Comparison of ENCODE assay signal across 8 cellular contexts in genomic region chr3:157175678-157176077, GRCh38. TPM values are rescaled to one million over a fixed set of nuclear protein-coding genes. Genes with fewer than 3 reads are reported as not detected.
DNase-seq lines count a peak whose midpoint lies in the region; ATAC-seq, FAIRE-seq and TF ChIP-seq lines count a peak whose summit lies in the region.

No MANE protein-coding gene starts in this region.

- no peak for TF ChIP-seq CTCF in IMR-90 (conservative IDR thresholded peaks at IDR 0.05; ENCODE audit: low read depth, low read length)
- TF ChIP-seq CTCF in pancreas (IDR thresholded peaks at IDR 0.05) = no peak

- H2BK20ac ChIP-seq in IMR-90 (ENCODE audit: low read depth, low read length) = no peak overlapping the region

- H3K56ac ChIP-seq in IMR-90 (ENCODE audit: extremely low read depth, insufficient read depth, low read length) = peak overlapping the region; percentile 99

- peak overlapping the region; percentile 71 for H2AFZ ChIP-seq in IMR-90 (replicated peaks; ENCODE audit: low read length, poor library complexity)

- 0% methylated on average over 7 of the region's 11 CpGs; no CpG with 5 or more reads in 1 of the 2 experiments for WGBS in IMR-90 (ENCODE audit: extremely low coverage in 2 of 2, insufficient read length in 1 of 2), 2 experiments
- WGBS in pancreas, 2 donors = 0 to 1% methylated on average over 11 of the region's 11 CpGs

- H3K36me3 ChIP-seq in IMR-90 (ENCODE audit: control insufficient read depth, insufficient read depth, low read length) (no peaks in the 10 kb centered on the region), pancreas (no peaks in the 10 kb centered on the region)

- peak overlapping the region; percentile 75; the same call in 1 of the 2 replicates for H2BK120ac ChIP-seq in IMR-90 (ENCODE audit: low read depth, low read length)

- ATAC-seq in IMR-90 (ENCODE audit: low read depth) (peak; percentile 25), Right ventricle myocardium superior (ENCODE audit: poor library complexity) (peak; percentile 29), pancreas (peak; percentile 22 to 59 (median 38)), HG03520 (IDR thresholded peaks at IDR 0.05; ENCODE audit: unreplicated experiment) (no peak), GM21717 (IDR thresholded peaks at IDR 0.05; ENCODE audit: unreplicated experiment) (no peak)

- H3K27me3 ChIP-seq in IMR-90 (ENCODE audit: control insufficient read depth, insufficient read depth, low read length) (no peaks in the 10 kb centered on the region), pancreas (no peaks in the 10 kb centered on the region)

- BruUV-seq in IMR-90 (replicated peaks; lab: Mats Ljungman, UMichigan) = no TSS peak

- 0 out of 3 replicates have a peak overlapping the region, but pooled peaks have one; percentile 66 for H2BK15ac ChIP-seq in IMR-90 (ENCODE audit: low read depth, low read length)

- peak overlapping the region; percentile 90 for H3K9ac ChIP-seq in IMR-90 (ENCODE audit: low read depth, low read length)

- H3K23ac ChIP-seq in IMR-90 (ENCODE audit: low read depth, low read length) = peak overlapping the region; percentile 98

- POLR2A ChIA-PET in IMR-90 (lab: Charles Lee; ENCODE audit: unreplicated experiment) = interaction anchor here (2.8 kb wide), 1 partner anchor 15 kb away, joined by 46 read pairs; the partner anchor contains the start of gene CCNL1

- dilution Hi-C loops in IMR-90 (cut with HindIII; ENCODE audit: low sequenced_read_pairs, unreplicated experiment) = no loop called here

- H3K4me3 ChIP-seq in IMR-90 (ENCODE audit: insufficient read depth, low read depth, low read length) = peak overlapping the region; percentile 60
- peak overlapping the region; percentile 26 to 56 (median 36) for H3K4me3 ChIP-seq in pancreas

- peak overlapping the region; percentile 74 for H4K91ac ChIP-seq in IMR-90 (ENCODE audit: insufficient read depth, low read depth, low read length)

- DNase-seq in DMS 273 treated with DMSO at 0.1 percent for 48 hours (lab: John Stamatoyannopoulos, UW) (peak; percentile 48), IMR-90 (no peak), Right ventricle myocardium superior (peak; percentile 59), pancreas (peak in 3 of 6 donors; percentile 11 to 71 (median 29)), SKM-1 (lab: John Stamatoyannopoulos, UW; ENCODE audit: unreplicated experiment) (no peak)
- DNase-seq in activated CD8-positive, alpha-beta memory T cell treated with anti-CD3 and anti-CD28 coated beads, Interleukin-2, amount 50 U/mL, for 48 hours = peak; percentile 62

- H3K27ac ChIP-seq in IMR-90 (ENCODE audit: insufficient read depth, low read length) = peak overlapping the region; percentile 77
- H3K27ac ChIP-seq in pancreas = peak overlapping the region; percentile 72 to 98 (median 96)

- H3K9me3 ChIP-seq in IMR-90 (ENCODE audit: control insufficient read depth, insufficient read depth, low read length) = no peaks in the 10 kb centered on the region
- no peaks in the 10 kb centered on the region for H3K9me3 ChIP-seq in pancreas

- TF ChIP-seq RAD21 in IMR-90 (IDR thresholded peaks at IDR 0.05; ENCODE audit: low read length) = no peak

- peak overlapping the region; percentile 52 to 95 for H4K8ac ChIP-seq in IMR-90 (ENCODE audit: low read depth in 2 of 2, low read length in 2 of 2)

- CTCF ChIA-PET in IMR-90 (lab: Yijun Ruan, JAX) = interaction anchor here (0.9 to 1.3 kb wide), 4 partner anchors 13 to 397 kb away, joined by 3 to 4 read pairs (median 3); no protein-coding TSS in a partner anchor

- peak overlapping the region; percentile 92 for H3K4ac ChIP-seq in IMR-90 (ENCODE audit: low read depth, low read length)

- peak overlapping the region; percentile 86 for H2BK5ac ChIP-seq in IMR-90 (ENCODE audit: low read depth, low read length, poor library complexity, severe bottlenecking)

- in situ Hi-C loops in IMR-90 (cut with MboI; ENCODE audit: low sequenced_read_pairs) = no loop called here

- H4K5ac ChIP-seq in IMR-90 (ENCODE audit: low read depth, low read length) = peak overlapping the region; percentile 55; the same call in 1 of the 2 replicates

- no peak overlapping the region for H2AK9ac ChIP-seq in IMR-90 (replicated peaks; ENCODE audit: low read depth, low read length, poor library complexity)

- peak overlapping the region; percentile 94 for H3K4me2 ChIP-seq in IMR-90 (ENCODE audit: low read depth, low read length)

- peak overlapping the region; percentile 96 for H3K14ac ChIP-seq in IMR-90 (replicated peaks; ENCODE audit: low read depth, low read length)

- FAIRE-seq in pancreas (lab: Jason Lieb, UNC) = no peak

- peaks cover 5% of the 10 kb centered on the region; the same call in 1 of the 2 replicates for H3K9me1 ChIP-seq in IMR-90 (ENCODE audit: insufficient read depth, low read length)

- peak overlapping the region; percentile 71; the same call in 1 of the 2 replicates for H3K18ac ChIP-seq in IMR-90 (ENCODE audit: low read depth, low read length)

- peaks cover 11 to 16% of the 10 kb centered on the region in 2 experiments; a peak in 3 of 4 replicates for H3K79me1 ChIP-seq in IMR-90 (ENCODE audit: low read depth in 1 of 2, low read length in 2 of 2)

- intact Hi-C loops in IMR-90 (cut with micrococcal nuclease) (loop anchor here (1.0 kb wide), 1 partner anchor 15 kb away; the partner anchor contains the start of gene CCNL1), Right ventricle myocardium superior (cut with DNase I) (loop anchor here (1.0 kb wide), 1 partner anchor 15 kb away; the partner anchor contains the start of gene CCNL1), pancreas (cut with DNase I) (no loop called here)

- H3K4me1 ChIP-seq in IMR-90 (ENCODE audit: control insufficient read depth, insufficient read depth, low read length) (no peaks in the 10 kb centered on the region; the same call in none of the 2 replicates), pancreas (peaks cover 6 to 18% (median 10%) of the 10 kb centered on the region in 3 donors)

- peak overlapping the region; percentile 65; the same call in 1 of the 2 replicates for H2AK5ac ChIP-seq in IMR-90 (ENCODE audit: low read depth, low read length)

- no peak for TF ChIP-seq POLR2A in IMR-90 (IDR thresholded peaks at IDR 0.05; ENCODE audit: low read depth, low read length)

- no peaks in the 10 kb centered on the region for H4K20me1 ChIP-seq in IMR-90 (ENCODE audit: insufficient read depth, low read length)

TF ChIP-seq in IMR-90, 13 proteins besides CTCF, POLR2A, EP300 and RAD21:
- TF ChIP-seq MXI1 (IDR thresholded peaks at IDR 0.05; ENCODE audit: borderline replicate concordance, low read depth, low read length) (no peak), MAZ (IDR thresholded peaks at IDR 0.05; ENCODE audit: borderline replicate concordance, low read depth, low read length) (no peak), RCOR1 (IDR thresholded peaks at IDR 0.05; ENCODE audit: insufficient replicate concordance, low read length) (no peak), CHD1 (IDR thresholded peaks at IDR 0.05; ENCODE audit: low read depth, low read length) (0 out of 2 replicates have a peak, but pooled peaks have one; percentile 7)

RNA-seq across cellular contexts. Expression of gene CCNL1, which starts 15.7 kb away (rescaled TPM):
- total RNA-seq in IMR-90 (2012; rRNA removed) (60.9 and 156 TPM in 2 replicates), Right ventricle myocardium superior (20.2 TPM), pancreas (10 to 100 TPM; 30.2 to 77.9 (median 40.3) TPM)
- polyA plus RNA-seq in IMR-90 (2012; rRNA removed) (70.4 and 83.3 TPM in 2 replicates), pancreas (100 to 1,000 TPM in 1 of 2 donors, 10 to 100 TPM in 1; 67.9 to 149 TPM)
- 20.1 and 20.2 TPM in 2 replicates for polyA plus RNA-seq in IMR-90 (2012; cell fraction: cytosol; rRNA removed)
- polyA plus RNA-seq in IMR-90 (2012; cell fraction: nucleus; rRNA removed; ENCODE audit: low replicate concordance) = 533 and 1,043 TPM in 2 replicates

Comparison
In these comparisons a context has a peak if more than half of its experiments do, and no peak if none do; other contexts are left out.
1. DNase-seq: peak in DMS 273 treated with DMSO at 0.1 percent for 48 hours (single experiment), activated CD8-positive, alpha-beta memory T cell treated with anti-CD3 and anti-CD28 coated beads, Interleukin-2, amount 50 U/mL, for 48 hours (single experiment) and Right ventricle myocardium superior (single experiment); none in IMR-90 (single experiment) and SKM-1 (single experiment).
2. ATAC-seq: peak in IMR-90 (single experiment), Right ventricle myocardium superior (single experiment) and pancreas (4 of 4); none in HG03520 (single experiment) and GM21717 (single experiment).
3. intact Hi-C loops: an anchor here in IMR-90 (1.0 kb wide) and Right ventricle myocardium superior (1.0 kb wide); none called in pancreas.